1 cellular context compared by ENCODE assay signal in the genomic region with DNA sequence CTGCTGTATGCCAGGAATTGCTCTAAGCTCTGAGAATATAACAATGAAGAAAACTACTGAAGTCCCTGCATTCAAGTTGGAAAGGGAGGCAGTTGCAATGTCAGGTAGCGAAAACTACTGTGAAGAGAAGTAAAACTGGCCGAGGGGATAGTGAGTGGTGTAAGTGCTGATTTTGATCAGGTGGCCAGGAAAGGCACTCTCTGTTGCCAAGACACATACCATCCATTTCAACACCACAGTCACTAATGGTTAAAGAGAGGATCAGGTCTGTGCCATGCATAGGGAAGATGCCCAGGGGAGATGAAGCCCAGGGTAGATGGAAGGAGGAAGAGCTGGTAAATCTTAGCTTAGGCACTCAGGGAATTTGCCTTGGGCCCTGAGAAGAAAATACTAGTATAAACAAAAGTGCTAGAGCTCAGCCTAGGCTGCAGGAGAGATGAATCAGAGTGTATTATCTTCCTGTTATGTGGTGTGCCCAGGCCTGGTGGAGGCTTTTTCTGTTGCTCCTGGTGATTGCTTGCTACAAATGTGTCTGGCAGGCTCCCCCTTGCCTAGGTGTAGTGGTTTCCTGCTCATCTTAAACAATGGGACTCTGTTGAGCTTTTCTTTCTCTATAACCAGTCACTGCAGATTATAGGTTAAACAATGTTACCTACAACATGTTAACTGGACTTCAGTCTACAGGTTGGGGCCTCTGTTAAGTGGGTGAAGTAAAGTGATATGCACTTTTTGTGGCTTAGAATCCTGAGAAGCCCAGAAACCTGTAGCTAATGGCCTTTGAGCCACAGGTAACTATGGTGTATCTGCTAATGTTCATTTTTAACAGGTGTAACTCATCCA.
TF ChIP-seq lines count a peak whose summit lies in the region.

No MANE protein-coding gene starts in this region.

TF ChIP-seq in GM12878, 131 proteins besides CTCF, POLR2A, EP300 and RAD21:
- TF ChIP-seq CEBPZ (IDR thresholded peaks at IDR 0.05; ENCODE audit: low read depth, low read length) = no peak
- no peak for TF ChIP-seq ESRRA (IDR thresholded peaks at IDR 0.05; ENCODE audit: low read length)
- no peak for TF ChIP-seq CBX3 (IDR thresholded peaks at IDR 0.05; ENCODE audit: borderline replicate concordance, low read depth)
- TF ChIP-seq RCOR1 (conservative IDR thresholded peaks at IDR 0.05; ENCODE audit: low read depth, low read length) = no peak
- no peak for TF ChIP-seq BRCA1 (IDR thresholded peaks at IDR 0.05; ENCODE audit: low read depth, low read length)
- TF ChIP-seq YBX1 (IDR thresholded peaks at IDR 0.05) = no peak
- TF ChIP-seq FOS (IDR thresholded peaks at IDR 0.05; ENCODE audit: borderline replicate concordance, extremely low read depth, insufficient read length) = no peak
- TF ChIP-seq POLR2AphosphoS5 (IDR thresholded peaks at IDR 0.05; ENCODE audit: low read length) = no peak
- no peak for TF ChIP-seq MYC (IDR thresholded peaks at IDR 0.05; ENCODE audit: insufficient read depth, insufficient read length, insufficient replicate concordance, low read length, severe bottlenecking)
- no peak for TF ChIP-seq EED (IDR thresholded peaks at IDR 0.05; ENCODE audit: low read depth)
- no peak for TF ChIP-seq NR2F1 (conservative IDR thresholded peaks at IDR 0.05)
- TF ChIP-seq SUZ12 (IDR thresholded peaks at IDR 0.05; ENCODE audit: unreplicated experiment) = no peak
- TF ChIP-seq IKZF2 (IDR thresholded peaks at IDR 0.05) = no peak
- no peak for TF ChIP-seq NFIC (IDR thresholded peaks at IDR 0.05; ENCODE audit: low read depth, low read length)
- no peak for TF ChIP-seq HSF1 (IDR thresholded peaks at IDR 0.05; ENCODE audit: low read depth, low read length)
- TF ChIP-seq, protein P1, sequence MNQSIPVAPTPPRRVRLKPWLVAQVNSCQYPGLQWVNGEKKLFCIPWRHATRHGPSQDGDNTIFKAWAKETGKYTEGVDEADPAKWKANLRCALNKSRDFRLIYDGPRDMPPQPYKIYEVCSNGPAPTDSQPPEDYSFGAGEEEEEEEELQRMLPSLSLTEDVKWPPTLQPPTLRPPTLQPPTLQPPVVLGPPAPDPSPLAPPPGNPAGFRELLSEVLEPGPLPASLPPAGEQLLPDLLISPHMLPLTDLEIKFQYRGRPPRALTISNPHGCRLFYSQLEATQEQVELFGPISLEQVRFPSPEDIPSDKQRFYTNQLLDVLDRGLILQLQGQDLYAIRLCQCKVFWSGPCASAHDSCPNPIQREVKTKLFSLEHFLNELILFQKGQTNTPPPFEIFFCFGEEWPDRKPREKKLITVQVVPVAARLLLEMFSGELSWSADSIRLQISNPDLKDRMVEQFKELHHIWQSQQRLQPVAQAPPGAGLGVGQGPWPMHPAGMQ (IDR thresholded peaks at IDR 0.05; ENCODE audit: borderline replicate concordance) = no peak
- TF ChIP-seq ZNF274 (IDR thresholded peaks at IDR 0.05; ENCODE audit: insufficient read depth, insufficient read length) = no peak
- TF ChIP-seq, protein P2, sequence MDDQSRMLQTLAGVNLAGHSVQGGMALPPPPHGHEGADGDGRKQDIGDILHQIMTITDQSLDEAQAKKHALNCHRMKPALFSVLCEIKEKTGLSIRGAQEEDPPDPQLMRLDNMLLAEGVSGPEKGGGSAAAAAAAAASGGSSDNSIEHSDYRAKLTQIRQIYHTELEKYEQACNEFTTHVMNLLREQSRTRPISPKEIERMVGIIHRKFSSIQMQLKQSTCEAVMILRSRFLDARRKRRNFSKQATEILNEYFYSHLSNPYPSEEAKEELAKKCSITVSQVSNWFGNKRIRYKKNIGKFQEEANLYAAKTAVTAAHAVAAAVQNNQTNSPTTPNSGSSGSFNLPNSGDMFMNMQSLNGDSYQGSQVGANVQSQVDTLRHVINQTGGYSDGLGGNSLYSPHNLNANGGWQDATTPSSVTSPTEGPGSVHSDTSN (IDR thresholded peaks at IDR 0.05; ENCODE audit: insufficient replicate concordance, low read depth, low read length) = no peak
